Comparison of ENCODE assay signal across 21 cellular contexts in the genomic region with DNA sequence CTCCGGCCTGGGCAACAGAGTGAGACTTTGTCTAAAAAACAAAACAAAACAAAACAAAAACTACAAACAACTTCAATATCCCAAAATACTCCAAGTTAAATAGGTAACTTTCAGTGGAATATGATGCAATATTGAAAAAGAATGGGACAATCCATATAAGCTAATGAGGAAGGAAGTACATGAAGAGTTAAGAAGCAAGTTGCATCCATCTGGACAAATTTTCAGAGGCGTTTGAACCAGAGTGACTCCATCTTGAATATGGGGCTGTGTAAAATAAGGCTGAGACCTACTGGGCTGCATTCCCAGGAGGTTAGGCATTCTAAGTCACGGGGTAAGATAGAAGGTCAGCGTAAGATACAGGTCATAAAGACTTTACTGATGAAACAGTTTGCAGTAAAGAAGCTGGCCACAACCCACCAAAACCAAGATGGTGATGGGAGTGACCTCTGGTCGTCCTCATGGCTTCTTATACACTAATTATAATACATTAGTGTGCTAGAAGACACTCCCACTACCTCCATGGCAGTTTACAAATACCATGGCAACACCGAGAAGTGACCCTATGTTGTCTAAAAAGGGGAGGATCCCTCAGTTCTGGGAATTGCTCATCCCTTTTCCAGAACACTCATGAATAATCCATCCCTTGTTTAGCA. TPM values are rescaled to one million over a fixed set of nuclear protein-coding genes. Genes with fewer than 3 reads are reported as not detected.
DNase-seq lines count a peak whose midpoint lies in the region; ATAC-seq, FAIRE-seq and TF ChIP-seq lines count a peak whose summit lies in the region.
"Had no signal": no experiment of that assay in that cellular context is flagged by ENCODE, and none has a peak within 500 bp of the region (broad histone marks: within the 10 kb centered on the region; RNA-seq: fewer than 3 reads in every experiment).

No MANE protein-coding gene starts in this region.

- CTCF ChIA-PET in A549 (lab: Yijun Ruan, JAX) (interaction anchor here (1.1 to 4.1 kb wide), 5 partner anchors 8 to 228 kb away, joined by 3 to 32 read pairs (median 6); no protein-coding TSS in a partner anchor), IMR-90 (lab: Yijun Ruan, JAX) (no interaction called here), HEK293T (lab: Yijun Ruan, JAX) (interaction anchor here (0.6 kb wide), 1 partner anchor 228 kb away, joined by 3 read pairs; no protein-coding TSS in a partner anchor)

- H2AFZ ChIP-seq in IMR-90 (replicated peaks; ENCODE audit: low read length, poor library complexity), result no peak overlapping the region

- POLR2A ChIA-PET in A549 (lab: Yijun Ruan, JAX) (interaction anchor here (1.1 kb wide), 1 partner anchor 77 kb away, joined by 3 read pairs; no protein-coding TSS in a partner anchor), IMR-90 (lab: Charles Lee; ENCODE audit: unreplicated experiment) (no interaction called here), HEK293T (lab: Yijun Ruan, JAX) (interaction anchor here (1.6 kb wide), 1 partner anchor 78 kb away, joined by 8 read pairs; a partner anchor contains a TSS)

- H4K20me1 ChIP-seq in IMR-90 (ENCODE audit: insufficient read depth, low read length), result no peaks in the 10 kb centered on the region

- no TSS peak for BruUV-seq in IMR-90 (replicated peaks; lab: Mats Ljungman, UMichigan)

- TF ChIP-seq POLR2A in A549 (IDR thresholded peaks at IDR 0.05; ENCODE audit: low read length) (no peak), IMR-90 (IDR thresholded peaks at IDR 0.05; ENCODE audit: low read depth, low read length) (no peak), stomach (IDR thresholded peaks at IDR 0.05) (no peak), GM18505 (IDR thresholded peaks at IDR 0.05; ENCODE audit: borderline replicate concordance, extremely low read depth, insufficient read depth, insufficient read length) (no peak)

- H3K27me3 ChIP-seq in IMR-90 (ENCODE audit: control insufficient read depth, insufficient read depth, low read length), result no peaks in the 10 kb centered on the region
- H3K27me3 ChIP-seq in stomach, result peaks cover 0 to 13% (median 6%) of the 10 kb centered on the region in 3 donors

- H3K4me2 ChIP-seq in A549 (no peak overlapping the region), IMR-90 (ENCODE audit: low read depth, low read length) (no peak overlapping the region)

- no peak overlapping the region for H4K91ac ChIP-seq in IMR-90 (ENCODE audit: insufficient read depth, low read depth, low read length)

- no peak overlapping the region for H3K18ac ChIP-seq in IMR-90 (ENCODE audit: low read depth, low read length)

- H2AK9ac ChIP-seq in IMR-90 (replicated peaks; ENCODE audit: low read depth, low read length, poor library complexity), result no peak overlapping the region

- no peaks in the 10 kb centered on the region for H3K9me3 Mint-ChIP-seq in nephron
- H3K9me3 Mint-ChIP-seq: CD4-positive, CD25-positive, alpha-beta regulatory T cell; T-helper 1 cell treated with Interleukin-12 subunit alpha and Interleukin-12 subunit beta and Interleukin-4 antibody, amounts not matched to agents 30 μg/mL and 1 μg/mL, for 36 hours had no signal

- dilution Hi-C loops in IMR-90 (cut with HindIII; ENCODE audit: low sequenced_read_pairs, unreplicated experiment), result no loop called here

- H2AK5ac ChIP-seq in IMR-90 (ENCODE audit: low read depth, low read length), result no peak overlapping the region

- no peak overlapping the region for H3K9ac ChIP-seq in IMR-90 (ENCODE audit: low read depth, low read length)

- H3K4me3 ChIP-seq in A549, result no peak overlapping the region
- no peak overlapping the region for H3K4me3 ChIP-seq in IMR-90 (ENCODE audit: insufficient read depth, low read depth, low read length)
- no peak overlapping the region for H3K4me3 ChIP-seq in stomach
- H3K4me3 ChIP-seq: HAP-1 had no signal

- no peak overlapping the region for H3K23ac ChIP-seq in IMR-90 (ENCODE audit: low read depth, low read length)

- TF ChIP-seq CTCF in A549 (IDR thresholded peaks at IDR 0.05) (no peak), IMR-90 (conservative IDR thresholded peaks at IDR 0.05; ENCODE audit: low read depth, low read length) (no peak), nephron (IDR thresholded peaks at IDR 0.05; ENCODE audit: unreplicated experiment in 3 of 3) (no peak), stomach (IDR thresholded peaks at IDR 0.05) (no peak)

- H3K9me3 ChIP-seq in A549 (no peaks in the 10 kb centered on the region), IMR-90 (ENCODE audit: control insufficient read depth, insufficient read depth, low read length) (no peaks in the 10 kb centered on the region), stomach (no peaks in the 10 kb centered on the region)
- H3K9me3 ChIP-seq: HAP-1 had no signal

- no peak overlapping the region; the same call in 2 of the 3 replicates for H2BK15ac ChIP-seq in IMR-90 (ENCODE audit: low read depth, low read length)

- intact Hi-C loops in IMR-90 (cut with micrococcal nuclease) (loop anchor here (5.0 kb wide), 1 partner anchor 163 kb away; no protein-coding TSS in a partner anchor), stomach (cut with DNase I; ENCODE audit: low total_unique reads) (no loop called here)

- no peak for FAIRE-seq in A549 (lab: Jason Lieb, UNC)
- FAIRE-seq: A204.1 had no signal

- no peak overlapping the region for H2BK5ac ChIP-seq in IMR-90 (ENCODE audit: low read depth, low read length, poor library complexity, severe bottlenecking)

- H3K4me1 Mint-ChIP-seq in nephron, result peaks cover 37% of the 10 kb centered on the region

- peaks cover 15% of the 10 kb centered on the region for H3K27me3 Mint-ChIP-seq in nephron (ENCODE audit: low read depth)

- H3K27ac ChIP-seq in A549, result no peak overlapping the region
- no peak overlapping the region for H3K27ac ChIP-seq in IMR-90 (ENCODE audit: insufficient read depth, low read length)
- H3K27ac ChIP-seq in stomach, result no peak overlapping the region

- H2BK20ac ChIP-seq in IMR-90 (ENCODE audit: low read depth, low read length), result no peak overlapping the region

- H3K79me1 ChIP-seq in IMR-90 (ENCODE audit: low read depth in 1 of 2, low read length in 2 of 2), result no peaks in the 10 kb centered on the region

- no peak overlapping the region for H4K8ac ChIP-seq in IMR-90 (ENCODE audit: low read depth in 2 of 2, low read length in 2 of 2)

- H4K5ac ChIP-seq in IMR-90 (ENCODE audit: low read depth, low read length), result no peak overlapping the region

- in situ Hi-C loops in IMR-90 (cut with MboI; ENCODE audit: low sequenced_read_pairs), result no loop called here

- no peak for ATAC-seq in A549
- ATAC-seq in IMR-90 (ENCODE audit: low read depth), result no peak
- no peak for ATAC-seq in GM18505 (IDR thresholded peaks at IDR 0.05; ENCODE audit: unreplicated experiment)

- H3K9me1 ChIP-seq in IMR-90 (ENCODE audit: insufficient read depth, low read length), result no peaks in the 10 kb centered on the region; the same call in 1 of the 2 replicates

- no peak overlapping the region for H3K14ac ChIP-seq in IMR-90 (replicated peaks; ENCODE audit: low read depth, low read length)

- TF ChIP-seq RAD21 in A549 (conservative IDR thresholded peaks at IDR 0.05 in 1 of 2, IDR thresholded peaks at IDR 0.05 in 1 of 2) (no peak), IMR-90 (IDR thresholded peaks at IDR 0.05; ENCODE audit: low read length) (no peak)

- peak overlapping the region in 2 of 3 experiments; percentile 24 to 97 for H3K27ac Mint-ChIP-seq in nephron
- H3K27ac Mint-ChIP-seq: CD4-positive, CD25-positive, alpha-beta regulatory T cell; T-helper 1 cell treated with Interleukin-12 subunit alpha and Interleukin-12 subunit beta and Interleukin-4 antibody, amounts not matched to agents 30 μg/mL and 1 μg/mL, for 36 hours had no signal

- no peak overlapping the region for H3K4ac ChIP-seq in IMR-90 (ENCODE audit: low read depth, low read length)

- 60% methylated on average over 6 of the region's 6 CpGs for WGBS in A549 (ENCODE audit: missing lambda C conversion rate)
- WGBS in IMR-90 (ENCODE audit: extremely low coverage in 2 of 2, insufficient read length in 1 of 2), 2 experiments, result no CpG with 5 or more reads among the region's 6 CpGs
- WGBS in stomach, 5 donors, result 54 to 87% (median 61%) methylated on average over 6 of the region's 6 CpGs

- TF ChIP-seq EP300 in A549 (IDR thresholded peaks at IDR 0.05) (no peak), stomach (IDR thresholded peaks at IDR 0.05) (no peak)

- H3K4me1 ChIP-seq in A549 (peaks cover 9% of the 10 kb centered on the region), IMR-90 (ENCODE audit: control insufficient read depth, insufficient read depth, low read length) (peaks cover 8% of the 10 kb centered on the region), stomach (peaks cover 23 to 32% (median 25%) of the 10 kb centered on the region in 4 donors)

- no peak overlapping the region for H3K4me3 Mint-ChIP-seq in nephron
- H3K4me3 Mint-ChIP-seq: CD4-positive, CD25-positive, alpha-beta regulatory T cell; T-helper 1 cell treated with Interleukin-12 subunit alpha and Interleukin-12 subunit beta and Interleukin-4 antibody, amounts not matched to agents 30 μg/mL and 1 μg/mL, for 36 hours had no signal

- no peak for DNase-seq in A549 (ENCODE audit: low read depth in 1 of 2, low spot score in 1 of 2)
- no peak for DNase-seq in IMR-90
- DNase-seq in amniotic epithelial cell (ENCODE audit: low read depth), result peak; percentile 37
- DNase-seq in NCI-H146 treated with DMSO at 0.1 percent for 48 hours (lab: John Stamatoyannopoulos, UW; ENCODE audit: unreplicated experiment), result no peak
- no peak for DNase-seq in stomach
- DNase-seq in HEK293T (ENCODE audit: extremely low spot score), result no peak
- DNase-seq: CD4-positive, CD25-positive, alpha-beta regulatory T cell; DMS79 treated with DMSO at 0.1 percent for 48 hours; Karpas-422; NCI-H1092; NCI-H1436; NCI-H2029; NCI-H2171; NCI-H526; Right ventricle myocardium superior had no signal

- H2BK120ac ChIP-seq in IMR-90 (ENCODE audit: low read depth, low read length), result no peak overlapping the region

- no peak overlapping the region for H3K56ac ChIP-seq in IMR-90 (ENCODE audit: extremely low read depth, insufficient read depth, low read length)

- H3K36me3 Mint-ChIP-seq in nephron (ENCODE audit: low read depth), result no peaks in the 10 kb centered on the region
- H3K36me3 Mint-ChIP-seq: CD4-positive, CD25-positive, alpha-beta regulatory T cell had no signal

- H3K36me3 ChIP-seq in IMR-90 (ENCODE audit: control insufficient read depth, insufficient read depth, low read length) (no peaks in the 10 kb centered on the region), stomach (no peaks in the 10 kb centered on the region)
- H3K36me3 ChIP-seq: HAP-1 had no signal

TF ChIP-seq in HEK293T, 16 proteins besides CTCF, POLR2A, EP300 and RAD21 (continues in another document):
- TF ChIP-seq FOXK2 (IDR thresholded peaks at IDR 0.05) (no peak), ZNF384 (IDR thresholded peaks at IDR 0.05) (no peak)

RNA-seq across cellular contexts. Expression of a gene that starts 58.1 kb away (rescaled TPM):
- polyA plus RNA-seq in A549 (2011; rRNA removed) (not detected in 2 replicates), A549 (2017; fragmentation: RNase III; extraction: RNeasy Plus Mini Kit Qiagen cat#74134 plus additional on column Dnase treatment) (0.05 TPM in 1 of 3 replicates, not detected in the others), IMR-90 (2012; rRNA removed) (10.3 and 10.5 TPM in 2 replicates), stomach (not detected)
- polyA plus RNA-seq in A549 (2012; cell fraction: cytosol; rRNA removed), result not detected in 2 replicates
- not detected in 2 replicates for polyA plus RNA-seq in A549 (2012; cell fraction: nucleus; rRNA removed)
- polyA minus RNA-seq in A549 (2011; rRNA and poly(A)+ RNA removed), result not detected in 2 replicates
- total RNA-seq in IMR-90 (2012; rRNA removed) (8.9 and 10.4 TPM in 2 replicates), stomach (not detected)
- polyA plus RNA-seq in IMR-90 (2012; cell fraction: cytosol; rRNA removed), result 4.7 and 8.1 TPM in 2 replicates
- 10.0 and 14.8 TPM in 2 replicates for polyA plus RNA-seq in IMR-90 (2012; cell fraction: nucleus; rRNA removed; ENCODE audit: low replicate concordance)
- total RNA-seq: CD4-positive, CD25-positive, alpha-beta regulatory T cell; MCF 10A; Right ventricle myocardium superior had no signal

Comparison
In these comparisons a context has a peak if more than half of its experiments do, and no peak if none do; other contexts are left out.
1. RNA of a gene that starts 58.1 kb away (polyA plus RNA-seq): 4.7 to 14.8 TPM in IMR-90; 0.05 TPM in A549 and not detected in stomach; every median in the first group is over 4 times any median in the second.